ENCODE assay signal across 1 cellular context in the genomic region with DNA sequence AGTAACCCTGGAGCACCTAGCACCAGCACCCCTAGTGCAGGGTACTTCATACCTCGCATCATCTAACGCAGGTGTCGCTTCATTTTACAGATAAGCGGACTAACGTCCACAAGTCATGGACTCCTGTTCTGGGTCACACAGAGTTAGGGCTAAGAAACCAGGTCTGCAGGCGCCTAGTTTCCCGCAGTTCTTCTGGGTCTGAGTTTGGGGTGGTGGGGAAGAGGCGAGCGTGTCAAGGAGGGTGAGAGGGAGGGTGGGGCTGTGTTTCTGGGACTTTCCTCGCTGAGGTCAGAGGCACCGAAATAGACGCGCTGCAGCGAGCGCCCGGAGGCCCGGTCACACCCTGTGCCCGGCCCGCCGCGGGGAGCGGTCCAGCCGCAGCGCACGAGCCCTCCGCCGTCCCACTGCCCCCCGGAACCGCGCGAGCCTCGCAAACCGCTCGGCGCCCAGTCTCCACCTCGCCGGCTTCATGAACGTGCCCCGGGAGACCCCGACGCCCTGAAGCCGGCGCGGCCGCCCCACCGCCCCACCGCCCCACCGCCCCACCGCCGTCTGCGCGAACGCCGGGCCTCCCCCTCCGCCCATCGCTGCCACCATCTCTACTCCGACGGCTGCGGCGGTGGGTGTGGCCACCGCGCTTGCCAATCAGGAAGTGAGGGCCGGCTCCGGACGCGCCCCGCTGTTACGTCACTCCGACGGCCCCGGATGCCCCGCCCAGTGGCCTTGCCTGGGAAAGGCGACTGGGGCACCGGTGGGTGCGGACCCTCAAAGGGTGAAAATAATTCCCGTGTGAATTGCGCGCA.
TF ChIP-seq lines count a peak whose summit lies in the region.

No MANE protein-coding gene starts in this region.

TF ChIP-seq in HEK293, 187 proteins besides CTCF, POLR2A, EP300 and RAD21 (continued from another document and continues in another):
- TF ChIP-seq, protein P1, sequence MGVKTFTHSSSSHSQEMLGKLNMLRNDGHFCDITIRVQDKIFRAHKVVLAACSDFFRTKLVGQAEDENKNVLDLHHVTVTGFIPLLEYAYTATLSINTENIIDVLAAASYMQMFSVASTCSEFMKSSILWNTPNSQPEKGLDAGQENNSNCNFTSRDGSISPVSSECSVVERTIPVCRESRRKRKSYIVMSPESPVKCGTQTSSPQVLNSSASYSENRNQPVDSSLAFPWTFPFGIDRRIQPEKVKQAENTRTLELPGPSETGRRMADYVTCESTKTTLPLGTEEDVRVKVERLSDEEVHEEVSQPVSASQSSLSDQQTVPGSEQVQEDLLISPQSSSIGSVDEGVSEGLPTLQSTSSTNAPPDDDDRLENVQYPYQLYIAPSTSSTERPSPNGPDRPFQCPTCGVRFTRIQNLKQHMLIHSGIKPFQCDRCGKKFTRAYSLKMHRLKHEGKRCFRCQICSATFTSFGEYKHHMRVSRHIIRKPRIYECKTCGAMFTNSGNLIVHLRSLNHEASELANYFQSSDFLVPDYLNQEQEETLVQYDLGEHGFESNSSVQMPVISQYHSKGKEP (tag by site-specific recombination; IDR thresholded peaks at IDR 0.05): no peak
- TF ChIP-seq ZNF16 (tag by site-specific recombination; IDR thresholded peaks at IDR 0.05; ENCODE audit: low read depth): no peak
- TF ChIP-seq ZNF23 (tag by site-specific recombination; IDR thresholded peaks at IDR 0.05; ENCODE audit: borderline replicate concordance): no peak
- TF ChIP-seq, protein P2, sequence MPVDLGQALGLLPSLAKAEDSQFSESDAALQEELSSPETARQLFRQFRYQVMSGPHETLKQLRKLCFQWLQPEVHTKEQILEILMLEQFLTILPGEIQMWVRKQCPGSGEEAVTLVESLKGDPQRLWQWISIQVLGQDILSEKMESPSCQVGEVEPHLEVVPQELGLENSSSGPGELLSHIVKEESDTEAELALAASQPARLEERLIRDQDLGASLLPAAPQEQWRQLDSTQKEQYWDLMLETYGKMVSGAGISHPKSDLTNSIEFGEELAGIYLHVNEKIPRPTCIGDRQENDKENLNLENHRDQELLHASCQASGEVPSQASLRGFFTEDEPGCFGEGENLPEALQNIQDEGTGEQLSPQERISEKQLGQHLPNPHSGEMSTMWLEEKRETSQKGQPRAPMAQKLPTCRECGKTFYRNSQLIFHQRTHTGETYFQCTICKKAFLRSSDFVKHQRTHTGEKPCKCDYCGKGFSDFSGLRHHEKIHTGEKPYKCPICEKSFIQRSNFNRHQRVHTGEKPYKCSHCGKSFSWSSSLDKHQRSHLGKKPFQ (tag by site-specific recombination; IDR thresholded peaks at IDR 0.05): no peak
- no peak for TF ChIP-seq TCF7L2 (IDR thresholded peaks at IDR 0.05; ENCODE audit: borderline replicate concordance, low read depth, low read length)
- no peak for TF ChIP-seq ZFP69B (tag by site-specific recombination; IDR thresholded peaks at IDR 0.05)
- TF ChIP-seq YY2 (tag by site-specific recombination; IDR thresholded peaks at IDR 0.05): no peak
- TF ChIP-seq RBAK (tag by site-specific recombination; IDR thresholded peaks at IDR 0.05): no peak
- TF ChIP-seq, protein P3, sequence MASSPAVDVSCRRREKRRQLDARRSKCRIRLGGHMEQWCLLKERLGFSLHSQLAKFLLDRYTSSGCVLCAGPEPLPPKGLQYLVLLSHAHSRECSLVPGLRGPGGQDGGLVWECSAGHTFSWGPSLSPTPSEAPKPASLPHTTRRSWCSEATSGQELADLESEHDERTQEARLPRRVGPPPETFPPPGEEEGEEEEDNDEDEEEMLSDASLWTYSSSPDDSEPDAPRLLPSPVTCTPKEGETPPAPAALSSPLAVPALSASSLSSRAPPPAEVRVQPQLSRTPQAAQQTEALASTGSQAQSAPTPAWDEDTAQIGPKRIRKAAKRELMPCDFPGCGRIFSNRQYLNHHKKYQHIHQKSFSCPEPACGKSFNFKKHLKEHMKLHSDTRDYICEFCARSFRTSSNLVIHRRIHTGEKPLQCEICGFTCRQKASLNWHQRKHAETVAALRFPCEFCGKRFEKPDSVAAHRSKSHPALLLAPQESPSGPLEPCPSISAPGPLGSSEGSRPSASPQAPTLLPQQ (tag by site-specific recombination; IDR thresholded peaks at IDR 0.05): no peak
- no peak for TF ChIP-seq ZNF501 (tag by site-specific recombination; IDR thresholded peaks at IDR 0.05)
- TF ChIP-seq ZNF366 (tag by site-specific recombination; conservative IDR thresholded peaks at IDR 0.05): no peak
- no peak for TF ChIP-seq ZSCAN23 (tag by site-specific recombination; IDR thresholded peaks at IDR 0.05)
- TF ChIP-seq ZNF175 (tag by site-specific recombination; IDR thresholded peaks at IDR 0.05): no peak
- no peak for TF ChIP-seq ZNF555 (tag by site-specific recombination; conservative IDR thresholded peaks at IDR 0.05)
- TF ChIP-seq ZNF274 (IDR thresholded peaks at IDR 0.05; ENCODE audit: low read length): no peak
- no peak for TF ChIP-seq ZNF274 (tag by site-specific recombination; IDR thresholded peaks at IDR 0.05; ENCODE audit: borderline replicate concordance)
- no peak for TF ChIP-seq ZNF169 (tag by site-specific recombination; IDR thresholded peaks at IDR 0.05)
- TF ChIP-seq ZNF114 (tag by site-specific recombination; IDR thresholded peaks at IDR 0.05): no peak
- no peak for TF ChIP-seq MEIS1 (CRISPR knock-in tag; IDR thresholded peaks at IDR 0.05; ENCODE audit: borderline replicate concordance)
- TF ChIP-seq ZNF391 (tag by site-specific recombination; IDR thresholded peaks at IDR 0.05; ENCODE audit: borderline replicate concordance, low read depth): no peak
- no peak for TF ChIP-seq ZNF202 (tag by site-specific recombination; IDR thresholded peaks at IDR 0.05; ENCODE audit: borderline replicate concordance)
- TF ChIP-seq SETDB1 (IDR thresholded peaks at IDR 0.05; ENCODE audit: insufficient read length, low read length): no peak
- no peak for TF ChIP-seq ZIC2 (tag by site-specific recombination; IDR thresholded peaks at IDR 0.05)
- TF ChIP-seq ZNF350 (tag by site-specific recombination; IDR thresholded peaks at IDR 0.05): no peak
- TF ChIP-seq, protein P4, sequence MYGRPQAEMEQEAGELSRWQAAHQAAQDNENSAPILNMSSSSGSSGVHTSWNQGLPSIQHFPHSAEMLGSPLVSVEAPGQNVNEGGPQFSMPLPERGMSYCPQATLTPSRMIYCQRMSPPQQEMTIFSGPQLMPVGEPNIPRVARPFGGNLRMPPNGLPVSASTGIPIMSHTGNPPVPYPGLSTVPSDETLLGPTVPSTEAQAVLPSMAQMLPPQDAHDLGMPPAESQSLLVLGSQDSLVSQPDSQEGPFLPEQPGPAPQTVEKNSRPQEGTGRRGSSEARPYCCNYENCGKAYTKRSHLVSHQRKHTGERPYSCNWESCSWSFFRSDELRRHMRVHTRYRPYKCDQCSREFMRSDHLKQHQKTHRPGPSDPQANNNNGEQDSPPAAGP (tag by site-specific recombination; IDR thresholded peaks at IDR 0.05): peak; percentile 59; the same call in 1 of the 2 replicates
- TF ChIP-seq ZNF394 (tag by site-specific recombination; IDR thresholded peaks at IDR 0.05; ENCODE audit: borderline replicate concordance): no peak
- TF ChIP-seq, protein P5, sequence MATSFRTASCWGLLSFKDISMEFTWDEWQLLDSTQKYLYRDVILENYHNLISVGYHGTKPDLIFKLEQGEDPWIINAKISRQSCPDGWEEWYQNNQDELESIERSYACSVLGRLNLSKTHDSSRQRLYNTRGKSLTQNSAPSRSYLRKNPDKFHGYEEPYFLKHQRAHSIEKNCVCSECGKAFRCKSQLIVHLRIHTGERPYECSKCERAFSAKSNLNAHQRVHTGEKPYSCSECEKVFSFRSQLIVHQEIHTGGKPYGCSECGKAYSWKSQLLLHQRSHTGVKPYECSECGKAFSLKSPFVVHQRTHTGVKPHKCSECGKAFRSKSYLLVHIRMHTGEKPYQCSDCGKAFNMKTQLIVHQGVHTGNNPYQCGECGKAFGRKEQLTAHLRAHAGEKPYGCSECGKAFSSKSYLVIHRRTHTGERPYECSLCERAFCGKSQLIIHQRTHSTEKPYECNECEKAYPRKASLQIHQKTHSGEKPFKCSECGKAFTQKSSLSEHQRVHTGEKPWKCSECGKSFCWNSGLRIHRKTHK (tag by site-specific recombination; IDR thresholded peaks at IDR 0.05): no peak
- peak; percentile 37; the same call in 1 of the 2 replicates for TF ChIP-seq KLF8 (tag by site-specific recombination; IDR thresholded peaks at IDR 0.05)
- no peak for TF ChIP-seq ZNF621 (tag by site-specific recombination; IDR thresholded peaks at IDR 0.05)
- no peak for TF ChIP-seq MZF1 (tag by site-specific recombination; IDR thresholded peaks at IDR 0.05; ENCODE audit: borderline replicate concordance)
- TF ChIP-seq, protein P6, sequence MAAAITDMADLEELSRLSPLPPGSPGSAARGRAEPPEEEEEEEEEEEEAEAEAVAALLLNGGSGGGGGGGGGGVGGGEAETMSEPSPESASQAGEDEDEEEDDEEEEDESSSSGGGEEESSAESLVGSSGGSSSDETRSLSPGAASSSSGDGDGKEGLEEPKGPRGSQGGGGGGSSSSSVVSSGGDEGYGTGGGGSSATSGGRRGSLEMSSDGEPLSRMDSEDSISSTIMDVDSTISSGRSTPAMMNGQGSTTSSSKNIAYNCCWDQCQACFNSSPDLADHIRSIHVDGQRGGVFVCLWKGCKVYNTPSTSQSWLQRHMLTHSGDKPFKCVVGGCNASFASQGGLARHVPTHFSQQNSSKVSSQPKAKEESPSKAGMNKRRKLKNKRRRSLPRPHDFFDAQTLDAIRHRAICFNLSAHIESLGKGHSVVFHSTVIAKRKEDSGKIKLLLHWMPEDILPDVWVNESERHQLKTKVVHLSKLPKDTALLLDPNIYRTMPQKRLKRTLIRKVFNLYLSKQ (tag by site-specific recombination; IDR thresholded peaks at IDR 0.05; ENCODE audit: borderline replicate concordance): no peak
- TF ChIP-seq ZNF792 (tag by site-specific recombination; IDR thresholded peaks at IDR 0.05): no peak
- TF ChIP-seq YY1 (tag by site-specific recombination; IDR thresholded peaks at IDR 0.05): no peak
- no peak for TF ChIP-seq KLF16 (tag by site-specific recombination; IDR thresholded peaks at IDR 0.05)
- no peak for TF ChIP-seq ZFP41 (tag by site-specific recombination; IDR thresholded peaks at IDR 0.05; ENCODE audit: borderline replicate concordance)
- TF ChIP-seq, protein P7, sequence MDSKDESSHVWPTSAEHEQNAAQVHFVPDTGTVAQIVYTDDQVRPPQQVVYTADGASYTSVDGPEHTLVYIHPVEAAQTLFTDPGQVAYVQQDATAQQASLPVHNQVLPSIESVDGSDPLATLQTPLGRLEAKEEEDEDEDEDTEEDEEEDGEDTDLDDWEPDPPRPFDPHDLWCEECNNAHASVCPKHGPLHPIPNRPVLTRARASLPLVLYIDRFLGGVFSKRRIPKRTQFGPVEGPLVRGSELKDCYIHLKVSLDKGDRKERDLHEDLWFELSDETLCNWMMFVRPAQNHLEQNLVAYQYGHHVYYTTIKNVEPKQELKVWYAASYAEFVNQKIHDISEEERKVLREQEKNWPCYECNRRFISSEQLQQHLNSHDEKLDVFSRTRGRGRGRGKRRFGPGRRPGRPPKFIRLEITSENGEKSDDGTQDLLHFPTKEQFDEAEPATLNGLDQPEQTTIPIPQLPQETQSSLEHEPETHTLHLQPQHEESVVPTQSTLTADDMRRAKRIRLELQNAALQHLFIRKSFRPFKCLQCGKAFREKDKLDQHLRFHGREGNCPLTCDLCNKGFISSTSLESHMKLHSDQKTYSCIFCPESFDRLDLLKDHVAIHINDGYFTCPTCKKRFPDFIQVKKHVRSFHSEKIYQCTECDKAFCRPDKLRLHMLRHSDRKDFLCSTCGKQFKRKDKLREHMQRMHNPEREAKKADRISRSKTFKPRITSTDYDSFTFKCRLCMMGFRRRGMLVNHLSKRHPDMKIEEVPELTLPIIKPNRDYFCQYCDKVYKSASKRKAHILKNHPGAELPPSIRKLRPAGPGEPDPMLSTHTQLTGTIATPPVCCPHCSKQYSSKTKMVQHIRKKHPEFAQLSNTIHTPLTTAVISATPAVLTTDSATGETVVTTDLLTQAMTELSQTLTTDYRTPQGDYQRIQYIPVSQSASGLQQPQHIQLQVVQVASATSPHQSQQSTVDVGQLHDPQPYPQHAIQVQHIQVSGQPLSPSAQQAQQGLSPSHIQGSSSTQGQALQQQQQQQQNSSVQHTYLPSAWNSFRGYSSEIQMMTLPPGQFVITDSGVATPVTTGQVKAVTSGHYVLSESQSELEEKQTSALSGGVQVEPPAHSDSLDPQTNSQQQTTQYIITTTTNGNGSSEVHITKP (tag by site-specific recombination; IDR thresholded peaks at IDR 0.05): no peak; the same call in 1 of the 2 replicates
- no peak for TF ChIP-seq ZNF266 (tag by site-specific recombination; IDR thresholded peaks at IDR 0.05; ENCODE audit: low read depth)
- no peak for TF ChIP-seq ZNF2 (tag by site-specific recombination; IDR thresholded peaks at IDR 0.05)
- TF ChIP-seq ZNF473 (tag by site-specific recombination; IDR thresholded peaks at IDR 0.05): no peak
- TF ChIP-seq ZBTB1 (tag by site-specific recombination; IDR thresholded peaks at IDR 0.05): no peak
- TF ChIP-seq ZNF623 (tag by site-specific recombination; IDR thresholded peaks at IDR 0.05): no peak
- peak; percentile 56 for TF ChIP-seq ZBTB20 (tag by site-specific recombination; IDR thresholded peaks at IDR 0.05)
- no peak for TF ChIP-seq ZNF426 (tag by site-specific recombination; IDR thresholded peaks at IDR 0.05)
- no peak for TF ChIP-seq IKZF3 (tag by site-specific recombination; IDR thresholded peaks at IDR 0.05)
- TF ChIP-seq ZNF404 (tag by site-specific recombination; IDR thresholded peaks at IDR 0.05): no peak
- TF ChIP-seq, protein P8, sequence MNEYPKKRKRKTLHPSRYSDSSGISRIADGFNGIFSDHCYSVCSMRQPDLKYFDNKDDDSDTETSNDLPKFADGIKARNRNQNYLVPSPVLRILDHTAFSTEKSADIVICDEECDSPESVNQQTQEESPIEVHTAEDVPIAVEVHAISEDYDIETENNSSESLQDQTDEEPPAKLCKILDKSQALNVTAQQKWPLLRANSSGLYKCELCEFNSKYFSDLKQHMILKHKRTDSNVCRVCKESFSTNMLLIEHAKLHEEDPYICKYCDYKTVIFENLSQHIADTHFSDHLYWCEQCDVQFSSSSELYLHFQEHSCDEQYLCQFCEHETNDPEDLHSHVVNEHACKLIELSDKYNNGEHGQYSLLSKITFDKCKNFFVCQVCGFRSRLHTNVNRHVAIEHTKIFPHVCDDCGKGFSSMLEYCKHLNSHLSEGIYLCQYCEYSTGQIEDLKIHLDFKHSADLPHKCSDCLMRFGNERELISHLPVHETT (tag by site-specific recombination; IDR thresholded peaks at IDR 0.05): no peak
- TF ChIP-seq ZNF791 (tag by site-specific recombination; IDR thresholded peaks at IDR 0.05): no peak
- no peak for TF ChIP-seq ZNF510 (tag by site-specific recombination; IDR thresholded peaks at IDR 0.05; ENCODE audit: insufficient replicate concordance)
- TF ChIP-seq HOXA7 (CRISPR knock-in tag; IDR thresholded peaks at IDR 0.05; ENCODE audit: borderline replicate concordance): no peak
- TF ChIP-seq ZNF335 (tag by site-specific recombination; conservative IDR thresholded peaks at IDR 0.05): no peak
- no peak for TF ChIP-seq ZNF837 (tag by site-specific recombination; IDR thresholded peaks at IDR 0.05)
- TF ChIP-seq ZEB2 (tag by site-specific recombination; IDR thresholded peaks at IDR 0.05): peak; percentile 24; the same call in 1 of the 2 replicates
- no peak for TF ChIP-seq ZNF658 (tag by site-specific recombination; IDR thresholded peaks at IDR 0.05)
- no peak for TF ChIP-seq ZNF138 (tag by site-specific recombination; IDR thresholded peaks at IDR 0.05; ENCODE audit: borderline replicate concordance)
- TF ChIP-seq PRDM1 (tag by site-specific recombination; IDR thresholded peaks at IDR 0.05): no peak
- TF ChIP-seq GLI4 (tag by site-specific recombination; IDR thresholded peaks at IDR 0.05): no peak
- TF ChIP-seq KLF1 (tag by site-specific recombination; IDR thresholded peaks at IDR 0.05): peak; percentile 58
- no peak for TF ChIP-seq ZNF544 (tag by site-specific recombination; IDR thresholded peaks at IDR 0.05)
